In the genomic region with DNA sequence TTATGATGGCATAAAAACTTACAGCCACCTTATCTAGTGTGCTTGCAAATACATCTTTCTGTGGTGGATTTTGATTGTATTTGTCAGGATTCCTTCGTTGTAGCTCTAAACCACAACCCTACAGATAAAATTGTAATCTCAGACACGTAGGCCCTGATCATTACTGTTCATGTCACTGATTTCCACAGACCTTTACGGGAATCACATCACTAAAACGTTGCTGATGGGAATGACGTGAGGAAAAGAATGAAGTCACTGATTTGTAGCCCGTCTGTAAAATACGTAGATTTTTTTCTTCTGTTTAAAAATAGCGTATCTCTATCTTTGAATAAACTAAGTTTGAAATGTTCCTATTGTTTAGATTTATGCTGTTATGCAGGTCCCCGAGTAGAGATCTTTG, we compare ENCODE assay signal across 35 cellular contexts.
"Had no signal": no experiment of that assay in that cellular context is flagged by ENCODE, and none has a peak within 500 bp of the region (broad histone marks: within the 10 kb centered on the region; RNA-seq: fewer than 3 reads in every experiment).

No MANE protein-coding gene starts in this region.

- H3K4me3 Mint-ChIP-seq: activated B cell treated with CpG ODN at 0.5 μM for 24 hours; activated CD8-positive, alpha-beta T cell treated with anti-CD3 and anti-CD28 coated beads for 36 hours; activated naive CD8-positive, alpha-beta T cell; activated T-cell treated with anti-CD3 and anti-CD28 coated beads, Interleukin-2, amount 50 U/mL, for 4 hours; activated T-helper 17 cell treated with anti-CD3 and anti-CD28 coated beads, Interleukin-2, amount 50 U/mL, for 72 hours; brain; central memory CD8-positive, alpha-beta T cell; effector memory CD8-positive, alpha-beta T cell; T-helper 17 cell; T-helper 2 cell treated with Interferon-gamma antibody and Interleukin-4, amounts not matched to agents 5 μg/mL and 100 μg/mL, for 36 hours had no signal

- H3K27ac ChIP-seq: esophagus muscularis mucosa, foreskin keratinocyte, gastrocnemius medialis, heart left ventricle, WERI-Rb-1 had no signal

- DNase-seq: activated B cell treated with CpG ODN at 0.5 μM for 24 hours; activated CD4-positive, alpha-beta T cell treated with anti-CD3 and anti-CD28 coated beads for 48 hours; activated CD4-positive, alpha-beta T cell treated with anti-CD3 and anti-CD28 coated beads, Interleukin-2, amount 50 U/mL, for 1 hour; activated CD4-positive, alpha-beta T cell treated with anti-CD3 and anti-CD28 coated beads, Interleukin-2, amount 50 U/mL, for 48 hours; activated CD8-positive, alpha-beta memory T cell treated with anti-CD3 and anti-CD28 coated beads for 24 hours; activated CD8-positive, alpha-beta T cell treated with anti-CD3 and anti-CD28 coated beads for 36 hours; activated effector memory CD4-positive, alpha-beta T cell treated with Interleukin-2 at 50 U/mL for 16 hours; activated gamma-delta T cell treated with Interleukin-2 at 50 U/mL for 16 hours; activated naive CD4-positive, alpha-beta T cell treated with anti-CD3 and anti-CD28 coated beads, Interleukin-2, amount 50 U/mL, for 16 hours; activated naive CD4-positive, alpha-beta T cell treated with Interleukin-2 at 50 U/mL for 16 hours; activated T-cell treated with anti-CD3 and anti-CD28 coated beads, Interleukin-2, amount 50 U/mL, for 4 hours; amygdala; aorta; cortex of kidney; dermis blood vessel endothelial cell; effector CD4-positive, alpha-beta T cell; effector memory CD8-positive, alpha-beta T cell; erythroblast; foreskin keratinocyte; gastrocnemius medialis; glutamatergic neuron; heart left ventricle; T-helper 1 cell; T-helper 17 cell; T1000; WERI-Rb-1 had no signal

- H3K27me3 ChIP-seq: esophagus muscularis mucosa, foreskin keratinocyte, gastrocnemius medialis, heart left ventricle had no signal

- H3K36me3 Mint-ChIP-seq: activated naive CD8-positive, alpha-beta T cell; brain had no signal

- H3K4me1 Mint-ChIP-seq: activated B cell treated with CpG ODN at 0.5 μM for 24 hours; activated T-helper 17 cell treated with anti-CD3 and anti-CD28 coated beads, Interleukin-2, amount 50 U/mL, for 72 hours; brain; central memory CD8-positive, alpha-beta T cell; T-helper 17 cell had no signal

- H3K9me3 Mint-ChIP-seq: activated B cell treated with CpG ODN at 0.5 μM for 24 hours; activated CD8-positive, alpha-beta T cell treated with anti-CD3 and anti-CD28 coated beads for 36 hours; activated T-cell treated with anti-CD3 and anti-CD28 coated beads, Interleukin-2, amount 50 U/mL, for 4 hours; activated T-helper 17 cell treated with anti-CD3 and anti-CD28 coated beads, Interleukin-2, amount 50 U/mL, for 72 hours; brain; T-helper 2 cell treated with Interferon-gamma antibody and Interleukin-4, amounts not matched to agents 5 μg/mL and 100 μg/mL, for 36 hours had no signal

- FAIRE-seq: bronchial epithelial cell, colon had no signal

- ATAC-seq: activated CD4-positive, CD25-positive, alpha-beta regulatory T cell treated with anti-CD3 and anti-CD28 coated beads, Interleukin-2, amount 50 U/mL, for 24 hours; activated CD8-positive, alpha-beta T cell treated with anti-CD3 and anti-CD28 coated beads for 36 hours; activated T-cell treated with anti-CD3 and anti-CD28 coated beads, Interleukin-2, amount 50 U/mL, for 4 hours; activated T-helper 17 cell treated with anti-CD3 and anti-CD28 coated beads, Interleukin-2, amount 50 U/mL, for 72 hours; effector memory CD8-positive, alpha-beta T cell; foreskin keratinocyte; gastrocnemius medialis; heart left ventricle; T-helper 17 cell had no signal

- H3K4me3 ChIP-seq: esophagus muscularis mucosa, gastrocnemius medialis, heart left ventricle had no signal

- H3K9me3 ChIP-seq: esophagus muscularis mucosa, gastrocnemius medialis, heart left ventricle had no signal

- H3K27me3 Mint-ChIP-seq: activated B cell treated with CpG ODN at 0.5 μM for 24 hours; activated CD8-positive, alpha-beta T cell treated with anti-CD3 and anti-CD28 coated beads for 36 hours; activated naive CD8-positive, alpha-beta T cell; activated T-helper 17 cell treated with anti-CD3 and anti-CD28 coated beads, Interleukin-2, amount 50 U/mL, for 72 hours; brain; central memory CD8-positive, alpha-beta T cell; effector memory CD8-positive, alpha-beta T cell; T-helper 17 cell had no signal

- H3K4me1 ChIP-seq: esophagus muscularis mucosa, gastrocnemius medialis, heart left ventricle had no signal

- H3K27ac Mint-ChIP-seq: activated B cell treated with CpG ODN at 0.5 μM for 24 hours; activated CD8-positive, alpha-beta T cell treated with anti-CD3 and anti-CD28 coated beads for 36 hours; activated naive CD8-positive, alpha-beta T cell; activated T-helper 17 cell treated with anti-CD3 and anti-CD28 coated beads, Interleukin-2, amount 50 U/mL, for 72 hours; brain; effector memory CD8-positive, alpha-beta T cell; T-helper 17 cell; T-helper 2 cell treated with Interferon-gamma antibody and Interleukin-4, amounts not matched to agents 5 μg/mL and 100 μg/mL, for 36 hours had no signal

- H3K36me3 ChIP-seq: esophagus muscularis mucosa, gastrocnemius medialis, heart left ventricle, WERI-Rb-1 had no signal
